Comparison of ENCODE assay signal across 8 cellular contexts in genomic region chrX:989959-990510, GRCh38.
DNase-seq lines count a peak whose midpoint lies in the region; ATAC-seq and TF ChIP-seq lines count a peak whose summit lies in the region.

No MANE protein-coding gene starts in this region.

- H3K36me3 Mint-ChIP-seq in stimulated activated naive B cell treated with anti-CD40 and anti-IgM and Interleukin-4, amounts not matched to agents 10 μg/mL and 1 μg/mL and 100 μg/mL, for 72 hours: peaks cover 2 to 25% of the 10 kb centered on the region in 2 donors

- H3K27me3 ChIP-seq in WERI-Rb-1 (ENCODE audit: insufficient read depth, low read depth, severe bottlenecking): peaks cover 66% of the 10 kb centered on the region

- H3K27ac ChIP-seq in WERI-Rb-1 (no peak overlapping the region), cingulate gyrus (ENCODE audit: low read depth, low read length) (peak overlapping the region; percentile 57)

- H3K4me1 Mint-ChIP-seq in stimulated activated naive B cell treated with anti-CD40 and anti-IgM and Interleukin-4, amounts not matched to agents 10 μg/mL and 1 μg/mL and 100 μg/mL, for 72 hours: peaks cover 10% of the 10 kb centered on the region in 2 donors

- H3K36me3 ChIP-seq in WERI-Rb-1: no peaks in the 10 kb centered on the region

- H3K27me3 Mint-ChIP-seq in stimulated activated naive B cell treated with anti-CD40 and anti-IgM and Interleukin-4, amounts not matched to agents 10 μg/mL and 1 μg/mL and 100 μg/mL, for 72 hours: peaks cover 0 to 7% of the 10 kb centered on the region in 2 donors

- H3K27ac Mint-ChIP-seq in stimulated activated naive B cell treated with anti-CD40 and anti-IgM and Interleukin-4, amounts not matched to agents 10 μg/mL and 1 μg/mL and 100 μg/mL, for 72 hours: peak overlapping the region; percentile 96

- DNase-seq in AG08395 (ENCODE audit: low spot score) (peak; percentile 56), HK-2 (ENCODE audit: unreplicated experiment) (peak; percentile 59), WERI-Rb-1 (peak; percentile 10), mesenteric fat pad (ENCODE audit: low spot score) (peak; percentile 89), ACHN (no peak)
- DNase-seq in stimulated activated naive B cell treated with anti-CD40 and anti-IgM and Interleukin-4, amounts not matched to agents 10 μg/mL and 1 μg/mL and 100 μg/mL, for 72 hours: peak; percentile 91

- ATAC-seq in GM18873 (IDR thresholded peaks at IDR 0.05; ENCODE audit: low FRiP score, unreplicated experiment): peak; percentile 96
- ATAC-seq in stimulated activated naive B cell treated with anti-CD40 and anti-IgM and Interleukin-4, amounts not matched to agents 10 μg/mL and 1 μg/mL and 100 μg/mL, for 72 hours (replicated peaks): peak; percentile 97 to 99

- no peak for TF ChIP-seq CTCF in WERI-Rb-1 (IDR thresholded peaks at IDR 0.05; ENCODE audit: low read depth, low read length)

- H3K4me3 Mint-ChIP-seq in stimulated activated naive B cell treated with anti-CD40 and anti-IgM and Interleukin-4, amounts not matched to agents 10 μg/mL and 1 μg/mL and 100 μg/mL, for 72 hours: peak overlapping the region; percentile 76 to 85

- peaks cover 13 to 20% of the 10 kb centered on the region in 2 donors for H3K9me3 Mint-ChIP-seq in stimulated activated naive B cell treated with anti-CD40 and anti-IgM and Interleukin-4, amounts not matched to agents 10 μg/mL and 1 μg/mL and 100 μg/mL, for 72 hours

- in situ Hi-C loops in ACHN (cut with HindIII; ENCODE audit: low pct_ligation_motif_present, low pct_unique_long_range_greater_than_20kb, low sequenced_read_pairs): no loop called here

- H3K4me3 ChIP-seq in WERI-Rb-1 (ENCODE audit: low read depth, low read length): no peak overlapping the region

- peaks cover 9% of the 10 kb centered on the region for H3K9me3 ChIP-seq in WERI-Rb-1 (ENCODE audit: severe bottlenecking)
